Comparison of ENCODE assay signal across 11 cellular contexts in the genomic region with DNA sequence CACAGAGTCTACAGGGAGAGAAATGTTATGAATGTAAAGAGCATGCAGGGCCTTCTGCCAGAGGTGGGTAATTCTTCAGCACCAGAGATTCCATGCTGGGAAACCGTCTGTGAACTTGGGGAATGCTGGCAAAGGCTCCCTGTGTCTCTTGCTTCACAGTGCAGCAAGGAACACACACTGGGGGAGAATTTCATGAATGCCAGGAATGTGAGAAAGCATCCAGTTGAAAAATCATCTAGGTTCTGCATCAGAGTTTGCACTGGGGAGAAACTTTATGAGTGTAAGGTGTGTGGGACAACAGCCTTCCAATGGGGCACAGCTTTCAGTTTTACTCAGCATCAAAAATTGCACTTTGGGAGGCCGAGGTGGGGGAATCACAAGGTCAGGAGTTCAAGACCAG.
DNase-seq lines count a peak whose midpoint lies in the region; ATAC-seq and TF ChIP-seq lines count a peak whose summit lies in the region.
"Had no signal": no experiment of that assay in that cellular context is flagged by ENCODE, and none has a peak within 500 bp of the region (broad histone marks: within the 10 kb centered on the region; RNA-seq: fewer than 3 reads in every experiment).

No MANE protein-coding gene starts in this region.

- peaks cover 50% of the 10 kb centered on the region for H3F3A ChIP-seq in GM23248 (ENCODE audit: insufficient read depth)

- DNase-seq in GM23248 (peak; percentile 98), SW 1271 (lab: John Stamatoyannopoulos, UW) (peak; percentile 91 to 92), heart right ventricle (no peak), retina (peak; percentile 14), NCI-H1092 (lab: John Stamatoyannopoulos, UW) (no peak), spleen (no peak)
- DNase-seq in natural killer cell treated with Interleukin-12 subunit alpha and Interleukin-12 subunit beta and Interleukin-15 and Interleukin-18, amount 100 ng/mL, for 72 hours (ENCODE audit: low spot score): no peak
- no peak for DNase-seq in effector memory CD4-positive, alpha-beta T cell
- DNase-seq: activated B cell treated with CpG ODN at 0.5 μM for 24 hours, cortex of kidney, NCI-H1436 had no signal

- no peak overlapping the region for H3K27ac Mint-ChIP-seq in natural killer cell treated with Interleukin-12 subunit alpha and Interleukin-12 subunit beta and Interleukin-15 and Interleukin-18, amount 100 ng/mL, for 72 hours
- H3K27ac Mint-ChIP-seq: activated B cell treated with CpG ODN at 0.5 μM for 24 hours had no signal

- H3K27ac ChIP-seq in GM23248 (peak overlapping the region; percentile 92), heart right ventricle (no peak overlapping the region), spleen (no peak overlapping the region)
- no peak overlapping the region for H3K27ac ChIP-seq in effector memory CD4-positive, alpha-beta T cell (ENCODE audit: insufficient read depth, low read length, poor library complexity, severe bottlenecking)

- in situ Hi-C loops in GM23248 (cut with MboI): no loop called here

- H4K20me1 ChIP-seq in GM23248 (ENCODE audit: insufficient read depth): no peaks in the 10 kb centered on the region

- peak overlapping the region; percentile 37; the same call in 1 of the 2 replicates for H3K9ac ChIP-seq in GM23248

- no peaks in the 10 kb centered on the region for H3K9me2 ChIP-seq in GM23248 (ENCODE audit: insufficient read depth)

- peak overlapping the region; percentile 52 for H3K4me2 ChIP-seq in GM23248 (ENCODE audit: unreplicated experiment)

- peak in 6 of 8 donors; percentile 37 to 68 (median 46) for ATAC-seq in heart right ventricle
- ATAC-seq in natural killer cell treated with Interleukin-12 subunit alpha and Interleukin-12 subunit beta and Interleukin-15 and Interleukin-18, amount 100 ng/mL, for 72 hours: no peak

- intact Hi-C loops in heart right ventricle (cut with DNase I): no loop called here
- intact Hi-C loops in spleen (cut with DNase I; ENCODE audit: low total_unique reads): no loop called here

- H3K4me3 Mint-ChIP-seq in natural killer cell treated with Interleukin-12 subunit alpha and Interleukin-12 subunit beta and Interleukin-15 and Interleukin-18, amount 100 ng/mL, for 72 hours: no peak overlapping the region
- H3K4me3 Mint-ChIP-seq: activated B cell treated with CpG ODN at 0.5 μM for 24 hours had no signal

- H3K4me3 ChIP-seq in GM23248 (no peak overlapping the region), heart right ventricle (no peak overlapping the region), spleen (no peak overlapping the region)
- no peak overlapping the region for H3K4me3 ChIP-seq in effector memory CD4-positive, alpha-beta T cell (ENCODE audit: insufficient read depth, low read depth, low read length, poor library complexity, severe bottlenecking)

- H3K27me3 Mint-ChIP-seq in natural killer cell treated with Interleukin-12 subunit alpha and Interleukin-12 subunit beta and Interleukin-15 and Interleukin-18, amount 100 ng/mL, for 72 hours: no peaks in the 10 kb centered on the region
- H3K27me3 Mint-ChIP-seq: activated B cell treated with CpG ODN at 0.5 μM for 24 hours had no signal

- H3K27me3 ChIP-seq in GM23248 (replicated peaks; ENCODE audit: insufficient read depth) (no peaks in the 10 kb centered on the region), heart right ventricle (no peaks in the 10 kb centered on the region), spleen (replicated peaks in 1 of 7) (no peaks in the 10 kb centered on the region)
- H3K27me3 ChIP-seq in effector memory CD4-positive, alpha-beta T cell (replicated peaks; ENCODE audit: control insufficient read depth, insufficient read depth, low read length, poor library complexity, severe bottlenecking): no peaks in the 10 kb centered on the region

- H3K36me3 Mint-ChIP-seq in natural killer cell treated with Interleukin-12 subunit alpha and Interleukin-12 subunit beta and Interleukin-15 and Interleukin-18, amount 100 ng/mL, for 72 hours: no peaks in the 10 kb centered on the region

- WGBS in GM23248 (ENCODE audit: low coverage in 1 of 2, low lambda C conversion rate in 2 of 2, missing lambda C conversion rate in 2 of 2), 2 experiments: 0 to 2% methylated on average over 2 of the region's 2 CpGs
- WGBS in heart right ventricle, 2 donors: 33 to 49% methylated on average over 2 of the region's 2 CpGs
- WGBS in spleen, 5 donors: 50 to 68% (median 58%) methylated on average over 2 of the region's 2 CpGs

- H3K9me3 ChIP-seq in GM23248 (ENCODE audit: low read depth) (no peaks in the 10 kb centered on the region), heart right ventricle (no peaks in the 10 kb centered on the region), spleen (no peaks in the 10 kb centered on the region)
- H3K9me3 ChIP-seq in effector memory CD4-positive, alpha-beta T cell (ENCODE audit: control insufficient read depth, low read length): no peaks in the 10 kb centered on the region

- H2AFZ ChIP-seq in GM23248: no peak overlapping the region

- H3K9me3 Mint-ChIP-seq in natural killer cell treated with Interleukin-12 subunit alpha and Interleukin-12 subunit beta and Interleukin-15 and Interleukin-18, amount 100 ng/mL, for 72 hours: no peaks in the 10 kb centered on the region
- H3K9me3 Mint-ChIP-seq: activated B cell treated with CpG ODN at 0.5 μM for 24 hours had no signal

- no peaks in the 10 kb centered on the region for H3K36me3 ChIP-seq in GM23248 (ENCODE audit: low read depth)
- no peaks in the 10 kb centered on the region for H3K36me3 ChIP-seq in heart right ventricle
- no peaks in the 10 kb centered on the region for H3K36me3 ChIP-seq in spleen
- H3K36me3 ChIP-seq in effector memory CD4-positive, alpha-beta T cell (ENCODE audit: control insufficient read depth, insufficient read depth, low read length): no peaks in the 10 kb centered on the region

- no peak for TF ChIP-seq CTCF in heart right ventricle (IDR thresholded peaks at IDR 0.05)
- TF ChIP-seq CTCF in spleen (IDR thresholded peaks at IDR 0.05 in 8 of 11, conservative IDR thresholded peaks at IDR 0.05 in 3 of 11): no peak

- no peaks in the 10 kb centered on the region for H3K79me2 ChIP-seq in GM23248 (ENCODE audit: insufficient read depth)

- TF ChIP-seq POLR2A in spleen (IDR thresholded peaks at IDR 0.05): no peak

- peaks cover 43% of the 10 kb centered on the region for H3K4me1 ChIP-seq in GM23248 (ENCODE audit: insufficient read depth)
- H3K4me1 ChIP-seq in heart right ventricle: peaks cover 0 to 16% (median 4%) of the 10 kb centered on the region in 9 donors
- H3K4me1 ChIP-seq in spleen: no peaks in the 10 kb centered on the region
- no peaks in the 10 kb centered on the region for H3K4me1 ChIP-seq in effector memory CD4-positive, alpha-beta T cell (ENCODE audit: control insufficient read depth, insufficient read depth, low read length, poor library complexity, severe bottlenecking)

- no peaks in the 10 kb centered on the region for H3K4me1 Mint-ChIP-seq in natural killer cell treated with Interleukin-12 subunit alpha and Interleukin-12 subunit beta and Interleukin-15 and Interleukin-18, amount 100 ng/mL, for 72 hours (ENCODE audit: low read depth in 2 of 2)
- H3K4me1 Mint-ChIP-seq: activated B cell treated with CpG ODN at 0.5 μM for 24 hours had no signal

Comparison
In these comparisons a context has a peak if more than half of its experiments do, and no peak if none do; other contexts are left out.
1. DNase-seq: peak in GM23248 (single experiment), SW 1271 (2 of 2) and retina (single experiment); none in heart right ventricle (0 of 2), NCI-H1092 (single experiment), natural killer cell treated with Interleukin-12 subunit alpha and Interleukin-12 subunit beta and Interleukin-15 and Interleukin-18, amount 100 ng/mL, for 72 hours (single experiment), spleen (single experiment) and effector memory CD4-positive, alpha-beta T cell (0 of 3).
2. ATAC-seq: peak in heart right ventricle (6 of 8); none in natural killer cell treated with Interleukin-12 subunit alpha and Interleukin-12 subunit beta and Interleukin-15 and Interleukin-18, amount 100 ng/mL, for 72 hours (0 of 2).